Comparison of ENCODE assay signal across 9 cellular contexts in the genomic region with DNA sequence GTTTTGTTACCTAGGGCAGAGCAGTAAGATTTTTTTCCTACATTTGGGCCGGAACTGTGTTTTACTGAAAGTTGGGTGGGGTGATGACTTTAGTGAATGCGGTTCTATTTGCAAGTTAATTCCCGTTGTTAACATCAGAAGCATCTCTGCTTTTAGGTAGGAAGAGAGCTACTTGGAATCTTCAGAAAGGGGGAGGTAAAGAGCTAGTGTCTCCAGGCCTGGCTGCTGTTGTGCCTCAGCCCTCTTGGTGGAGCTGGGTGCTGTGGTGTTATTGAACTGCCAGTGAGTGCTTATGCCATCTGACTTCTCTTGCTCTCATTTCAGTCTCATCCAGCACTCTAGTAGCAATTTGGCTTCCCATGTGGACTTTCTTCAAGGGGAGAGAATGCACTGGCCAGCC. TPM values are rescaled to one million over a fixed set of nuclear protein-coding genes. Genes with fewer than 3 reads are reported as not detected.
DNase-seq lines count a peak whose midpoint lies in the region; ATAC-seq and TF ChIP-seq lines count a peak whose summit lies in the region.
"Had no signal": no experiment of that assay in that cellular context is flagged by ENCODE, and none has a peak within 500 bp of the region (broad histone marks: within the 10 kb centered on the region; RNA-seq: fewer than 3 reads in every experiment).

No MANE protein-coding gene starts in this region.

- H3K4me3 ChIP-seq in DND-41 (ENCODE audit: low read depth in 1 of 2, low read length in 2 of 2) (no peak overlapping the region), HUES6 (ENCODE audit: low read depth, low read length) (peak overlapping the region; percentile 1; the same call in 1 of the 2 replicates), kidney epithelial cell (ENCODE audit: low read depth, low read length) (no peak overlapping the region), PC-9 (no peak overlapping the region)

- H3K36me3 ChIP-seq in DND-41 (ENCODE audit: insufficient read depth, low read length) (peaks cover 51% of the 10 kb centered on the region), HUES6 (ENCODE audit: control insufficient read depth, insufficient read depth, low read length) (peaks cover 47% of the 10 kb centered on the region), kidney epithelial cell (ENCODE audit: control insufficient read depth, insufficient read depth, low read length) (peaks cover 6% of the 10 kb centered on the region), PC-9 (ENCODE audit: low read depth) (peaks cover 41% of the 10 kb centered on the region)

- ATAC-seq in DND-41 (ENCODE audit: insufficient read depth, low read depth) (no peak), GM19452 (IDR thresholded peaks at IDR 0.05; ENCODE audit: unreplicated experiment) (no peak)
- ATAC-seq in activated naive CD8-positive, alpha-beta T cell treated with anti-CD3 and anti-CD28 coated beads, Interleukin-2, amount 10 ng/mL, durations not matched to agents 7 days and 5 days (ENCODE audit: low read depth), result no peak

- H3K4me1 ChIP-seq in DND-41 (ENCODE audit: insufficient read depth, low read length), result peaks cover 29% of the 10 kb centered on the region
- H3K4me1 ChIP-seq in HUES6 (ENCODE audit: control insufficient read depth, insufficient read depth, low read length), result peaks cover 23% of the 10 kb centered on the region
- peaks cover 18% of the 10 kb centered on the region for H3K4me1 ChIP-seq in PC-9 (replicated peaks; ENCODE audit: insufficient read depth)

- H3K27ac Mint-ChIP-seq in activated naive CD8-positive, alpha-beta T cell treated with anti-CD3 and anti-CD28 coated beads, Interleukin-2, amount 10 ng/mL, durations not matched to agents 7 days and 5 days, result peak overlapping the region; percentile 8

- H3K4me1 Mint-ChIP-seq in activated naive CD8-positive, alpha-beta T cell treated with anti-CD3 and anti-CD28 coated beads, Interleukin-2, amount 10 ng/mL, durations not matched to agents 7 days and 5 days, result peaks cover 27% of the 10 kb centered on the region

- no peak overlapping the region for H3K4me3 Mint-ChIP-seq in activated naive CD8-positive, alpha-beta T cell treated with anti-CD3 and anti-CD28 coated beads, Interleukin-2, amount 10 ng/mL, durations not matched to agents 7 days and 5 days

- no peaks in the 10 kb centered on the region for H3K9me2 ChIP-seq in PC-9 (ENCODE audit: insufficient read depth)

- H3K27me3 ChIP-seq in DND-41 (ENCODE audit: insufficient read depth, low read length, poor library complexity) (no peaks in the 10 kb centered on the region), HUES6 (ENCODE audit: control insufficient read depth, insufficient read depth, low read length) (no peaks in the 10 kb centered on the region), kidney epithelial cell (ENCODE audit: control insufficient read depth, insufficient read depth, low read length) (no peaks in the 10 kb centered on the region), PC-9 (ENCODE audit: insufficient read depth, low read depth) (no peaks in the 10 kb centered on the region)

- H4K20me1 ChIP-seq in DND-41 (ENCODE audit: insufficient read depth, low read length) (peaks cover 28% of the 10 kb centered on the region; the same call in 1 of the 2 replicates), PC-9 (ENCODE audit: insufficient read depth) (peaks cover 45% of the 10 kb centered on the region)

- intact Hi-C loops in PC-9 (cut with micrococcal nuclease; ENCODE audit: unreplicated experiment), result no loop called here

- no peaks in the 10 kb centered on the region for H3K9me3 Mint-ChIP-seq in activated naive CD8-positive, alpha-beta T cell treated with anti-CD3 and anti-CD28 coated beads, Interleukin-2, amount 10 ng/mL, durations not matched to agents 7 days and 5 days

- no peaks in the 10 kb centered on the region for H3K27me3 Mint-ChIP-seq in activated naive CD8-positive, alpha-beta T cell treated with anti-CD3 and anti-CD28 coated beads, Interleukin-2, amount 10 ng/mL, durations not matched to agents 7 days and 5 days

- H3K36me3 Mint-ChIP-seq in activated naive CD8-positive, alpha-beta T cell treated with anti-CD3 and anti-CD28 coated beads, Interleukin-2, amount 10 ng/mL, durations not matched to agents 7 days and 5 days, result peaks cover 21% of the 10 kb centered on the region

- H3K9ac ChIP-seq in DND-41 (ENCODE audit: low read depth, low read length) (0 out of 2 replicates have a peak overlapping the region, but pooled peaks have one; percentile 1), HUES6 (ENCODE audit: low read length) (no peak overlapping the region)

- DNase-seq in DND-41 (peak; percentile 14), kidney epithelial cell (ENCODE audit: low read depth) (no peak), PC-9 (no peak), mesenteric fat pad (ENCODE audit: low spot score) (no peak), DMS153 treated with DMSO at 0.1 percent for 48 hours (lab: John Stamatoyannopoulos, UW; ENCODE audit: unreplicated experiment) (no peak)
- DNase-seq in activated naive CD8-positive, alpha-beta T cell treated with anti-CD3 and anti-CD28 coated beads, Interleukin-2, amount 10 ng/mL, durations not matched to agents 7 days and 5 days, result no peak
- DNase-seq: kidney glomerular epithelial cell had no signal

- BruUV-seq in PC-9 (replicated peaks; lab: Mats Ljungman, UMichigan), result no TSS peak

- CTCF ChIA-PET in PC-9 (lab: Charles Lee), result no interaction called here

- TF ChIP-seq CTCF in DND-41 (IDR thresholded peaks at IDR 0.05; ENCODE audit: borderline replicate concordance, extremely low read depth, low read length, poor library complexity, severe bottlenecking) (peak; percentile 27), kidney epithelial cell (IDR thresholded peaks at IDR 0.05; ENCODE audit: insufficient read depth, low read length, poor library complexity, severe bottlenecking) (peak; percentile 34), PC-9 (conservative IDR thresholded peaks at IDR 0.05) (no peak)

- peaks cover 20% of the 10 kb centered on the region; the same call in 1 of the 2 replicates for H3F3A ChIP-seq in PC-9 (ENCODE audit: insufficient read depth, low read depth)

- H3K27ac ChIP-seq in DND-41 (ENCODE audit: low read length) (no peak overlapping the region), HUES6 (ENCODE audit: low read depth, low read length) (no peak overlapping the region), PC-9 (no peak overlapping the region)

- POLR2A ChIA-PET in activated naive CD8-positive, alpha-beta T cell treated with anti-CD3 and anti-CD28 coated beads, Interleukin-2, amount 10 ng/mL, durations not matched to agents 7 days and 5 days (lab: Charles Lee), result no interaction called here
- POLR2A ChIA-PET in PC-9 (lab: Charles Lee; ENCODE audit: unreplicated experiment), result no interaction called here

- H3K79me2 ChIP-seq in DND-41 (ENCODE audit: insufficient read depth, low read length) (peaks cover 50% of the 10 kb centered on the region), PC-9 (ENCODE audit: low read depth) (peaks cover 50% of the 10 kb centered on the region)

- no peak overlapping the region; the same call in 1 of the 2 replicates for H3K4me2 ChIP-seq in DND-41 (ENCODE audit: insufficient read depth, low read length)
- no peak overlapping the region for H3K4me2 ChIP-seq in PC-9

- no peaks in the 10 kb centered on the region for H3K9me3 ChIP-seq in DND-41 (ENCODE audit: insufficient read depth, low read length, severe bottlenecking)
- H3K9me3 ChIP-seq in HUES6 (ENCODE audit: control insufficient read depth, insufficient read depth, low read depth, low read length), result no peaks in the 10 kb centered on the region
- H3K9me3 ChIP-seq in PC-9 (ENCODE audit: insufficient read depth, low read depth), result no peaks in the 10 kb centered on the region

- H2AFZ ChIP-seq in DND-41 (ENCODE audit: low read depth, low read length) (no peak overlapping the region), PC-9 (no peak overlapping the region)

RNA-seq across cellular contexts. Expression of gene KDM4A, which starts 3.4 kb away (rescaled TPM):
- total RNA-seq in activated naive CD8-positive, alpha-beta T cell treated with anti-CD3 and anti-CD28 coated beads, Interleukin-2, amount 10 ng/mL, durations not matched to agents 7 days and 5 days, result 10 to 100 TPM; 40.8 to 43.1 TPM
- total RNA-seq in kidney epithelial cell (42.9 and 48.4 TPM in 2 replicates), PC-9 (2021) (76.3 and 86.0 TPM in 2 replicates), mesenteric fat pad (32.9 TPM)

RNA-seq across cellular contexts. Expression of gene ST3GAL3, which starts 54.0 kb away (rescaled TPM):
- total RNA-seq in activated naive CD8-positive, alpha-beta T cell treated with anti-CD3 and anti-CD28 coated beads, Interleukin-2, amount 10 ng/mL, durations not matched to agents 7 days and 5 days, result 10 to 100 TPM; 20.8 TPM
- total RNA-seq in kidney epithelial cell (13.8 and 15.0 TPM in 2 replicates), PC-9 (2021) (19.3 and 22.4 TPM in 2 replicates), mesenteric fat pad (38.5 TPM)
